Comparison of ENCODE assay signal across 15 cellular contexts in genomic region chr2:30222636-30223360, GRCh38. TPM values are rescaled to one million over a fixed set of nuclear protein-coding genes. Genes with fewer than 3 reads are reported as not detected.
DNase-seq lines count a peak whose midpoint lies in the region; ATAC-seq, FAIRE-seq and TF ChIP-seq lines count a peak whose summit lies in the region.
"Had no signal": no experiment of that assay in that cellular context is flagged by ENCODE, and none has a peak within 500 bp of the region (broad histone marks: within the 10 kb centered on the region; RNA-seq: fewer than 3 reads in every experiment).

No MANE protein-coding gene starts in this region.

- H3K79me2 ChIP-seq in DOHH2 (ENCODE audit: control insufficient read depth, low read length), result no peaks in the 10 kb centered on the region

- H4K20me1 ChIP-seq in DOHH2 (ENCODE audit: control insufficient read depth, insufficient read depth, low read depth, low read length), result no peaks in the 10 kb centered on the region

- H4K8ac ChIP-seq in neuronal stem cell (ENCODE audit: low read depth, low read length), result peak overlapping the region; percentile 17

- ATAC-seq in activated naive CD8-positive, alpha-beta T cell treated with anti-CD3 and anti-CD28 coated beads, Interleukin-2, amount 50 U/mL, for 24 hours, result no peak
- ATAC-seq in GM18858 (IDR thresholded peaks at IDR 0.05; ENCODE audit: unreplicated experiment), result no peak
- ATAC-seq: HCT116, HepG2 had no signal

- peak overlapping the region; percentile 40 for H3K4me3 Mint-ChIP-seq in T-helper 1 cell treated with Interleukin-12 subunit alpha and Interleukin-12 subunit beta and Interleukin-4 antibody, amounts not matched to agents 30 μg/mL and 1 μg/mL, for 36 hours
- H3K4me3 Mint-ChIP-seq in activated naive CD8-positive, alpha-beta T cell treated with anti-CD3 and anti-CD28 coated beads, Interleukin-2, amount 50 U/mL, for 24 hours, result no peak overlapping the region
- H3K4me3 Mint-ChIP-seq: activated naive CD8-positive, alpha-beta T cell treated with anti-CD3 and anti-CD28 coated beads, Interleukin-2, amount 10 ng/mL, durations not matched to agents 7 days and 5 days had no signal

- no peak overlapping the region for H2BK15ac ChIP-seq in neuronal stem cell (ENCODE audit: low read length)

- WGBS in neuronal stem cell (ENCODE audit: extremely low coverage in 2 of 2, insufficient read length in 2 of 2, insufficient replicate concordance in 1 of 2), 2 donors, result no CpG with 5 or more reads among the region's 5 CpGs

- no peaks in the 10 kb centered on the region for H3K79me1 ChIP-seq in neuronal stem cell (ENCODE audit: low read depth, low read length)

- 0 out of 2 replicates have a peak overlapping the region, but pooled peaks have one; percentile 38 for H3K4me3 ChIP-seq in DOHH2 (ENCODE audit: low read length)
- no peak overlapping the region for H3K4me3 ChIP-seq in neuronal stem cell (ENCODE audit: low read length in 2 of 2)

- H3K4me2 ChIP-seq in DOHH2 (ENCODE audit: low read length) (peak overlapping the region; percentile 93), neuronal stem cell (ENCODE audit: insufficient read depth, low read length, poor library complexity, severe bottlenecking) (no peak overlapping the region)
- H3K4me2 ChIP-seq: SK-N-SH had no signal

- no peak overlapping the region for H3K18ac ChIP-seq in neuronal stem cell (ENCODE audit: low read length)

- H3K23ac ChIP-seq in neuronal stem cell (ENCODE audit: low read depth, low read length, poor library complexity), result no peak overlapping the region

- FAIRE-seq in urothelium cell line (lab: Jason Lieb, UNC), result no peak
- FAIRE-seq: endometrium, HepG2 had no signal

- no peaks in the 10 kb centered on the region for H3K9me2 ChIP-seq in DOHH2 (replicated peaks; ENCODE audit: control insufficient read depth, low read length)
- H3K9me2 ChIP-seq: SK-N-SH had no signal

- no peaks in the 10 kb centered on the region for H3K27me3 ChIP-seq in DOHH2 (ENCODE audit: control insufficient read depth, low read length)
- H3K27me3 ChIP-seq in neuronal stem cell (ENCODE audit: control insufficient read depth in 3 of 3, insufficient read depth in 3 of 3, low read depth in 1 of 3, low read length in 3 of 3), result peaks cover 0 to 61% (median 0%) of the 10 kb centered on the region in 3 experiments

- H3K9me3 Mint-ChIP-seq in T-helper 1 cell treated with Interleukin-12 subunit alpha and Interleukin-12 subunit beta and Interleukin-4 antibody, amounts not matched to agents 30 μg/mL and 1 μg/mL, for 36 hours, result no peaks in the 10 kb centered on the region
- H3K9me3 Mint-ChIP-seq in activated naive CD8-positive, alpha-beta T cell treated with anti-CD3 and anti-CD28 coated beads, Interleukin-2, amount 50 U/mL, for 24 hours, result no peaks in the 10 kb centered on the region
- H3K9me3 Mint-ChIP-seq: activated naive CD8-positive, alpha-beta T cell treated with anti-CD3 and anti-CD28 coated beads, Interleukin-2, amount 10 ng/mL, durations not matched to agents 7 days and 5 days had no signal

- no peak overlapping the region for H2BK120ac ChIP-seq in neuronal stem cell (ENCODE audit: low read depth, low read length)

- H3K4me1 ChIP-seq in DOHH2 (ENCODE audit: control insufficient read depth, low read length) (peaks cover 41% of the 10 kb centered on the region), neuronal stem cell (ENCODE audit: control insufficient read depth in 2 of 2, insufficient read depth in 1 of 2, low read depth in 1 of 2, low read length in 2 of 2) (peaks cover 0 to 9% of the 10 kb centered on the region in 2 donors)

- no peaks in the 10 kb centered on the region for H3K36me3 Mint-ChIP-seq in T-helper 1 cell treated with Interleukin-12 subunit alpha and Interleukin-12 subunit beta and Interleukin-4 antibody, amounts not matched to agents 30 μg/mL and 1 μg/mL, for 36 hours (ENCODE audit: low read depth)
- H3K36me3 Mint-ChIP-seq in activated naive CD8-positive, alpha-beta T cell treated with anti-CD3 and anti-CD28 coated beads, Interleukin-2, amount 50 U/mL, for 24 hours (ENCODE audit: low read depth), result no peaks in the 10 kb centered on the region
- H3K36me3 Mint-ChIP-seq: activated naive CD8-positive, alpha-beta T cell treated with anti-CD3 and anti-CD28 coated beads, Interleukin-2, amount 10 ng/mL, durations not matched to agents 7 days and 5 days had no signal

- no peak overlapping the region for H2AK5ac ChIP-seq in neuronal stem cell (ENCODE audit: low read depth, low read length)

- no peak overlapping the region for H3K4ac ChIP-seq in neuronal stem cell (ENCODE audit: low read length)

- no peak overlapping the region for H2BK12ac ChIP-seq in neuronal stem cell (ENCODE audit: low read length)

- H3K36me3 ChIP-seq in DOHH2 (ENCODE audit: control insufficient read depth, low read length), result no peaks in the 10 kb centered on the region
- no peaks in the 10 kb centered on the region for H3K36me3 ChIP-seq in neuronal stem cell (replicated peaks in 1 of 2; ENCODE audit: control insufficient read depth in 2 of 2, insufficient read depth in 2 of 2, low read length in 2 of 2)

- H3K27ac Mint-ChIP-seq in T-helper 1 cell treated with Interleukin-12 subunit alpha and Interleukin-12 subunit beta and Interleukin-4 antibody, amounts not matched to agents 30 μg/mL and 1 μg/mL, for 36 hours, result peak overlapping the region; percentile 74
- H3K27ac Mint-ChIP-seq in activated naive CD8-positive, alpha-beta T cell treated with anti-CD3 and anti-CD28 coated beads, Interleukin-2, amount 50 U/mL, for 24 hours, result peak overlapping the region; percentile 48

- H3K9me3 ChIP-seq in DOHH2 (ENCODE audit: control insufficient read depth, insufficient read depth, low read length) (no peaks in the 10 kb centered on the region), neuronal stem cell (replicated peaks in 1 of 2; ENCODE audit: control insufficient read depth in 2 of 2, insufficient read depth in 1 of 2, low read depth in 1 of 2, low read length in 2 of 2) (no peaks in the 10 kb centered on the region)
- H3K9me3 ChIP-seq: SK-N-SH had no signal

- no peak overlapping the region for H4K91ac ChIP-seq in neuronal stem cell (ENCODE audit: low read depth, low read length, poor library complexity)

- no peak overlapping the region for H3K14ac ChIP-seq in neuronal stem cell (ENCODE audit: low read length)

- DNase-seq in T-helper 1 cell, result no peak
- DNase-seq in activated naive CD8-positive, alpha-beta T cell treated with anti-CD3 and anti-CD28 coated beads, Interleukin-2, amount 50 U/mL, for 24 hours, result no peak
- no peak for DNase-seq in neuronal stem cell (ENCODE audit: low spot score)
- no peak for DNase-seq in globus pallidus (ENCODE audit: low spot score)
- DNase-seq in urothelium cell line (ENCODE audit: low spot score), result no peak
- DNase-seq: activated naive CD8-positive, alpha-beta T cell treated with anti-CD3 and anti-CD28 coated beads, Interleukin-2, amount 10 ng/mL, durations not matched to agents 7 days and 5 days; NCI-H526; SK-N-SH had no signal

- peaks cover 53% of the 10 kb centered on the region for H3K4me1 Mint-ChIP-seq in T-helper 1 cell treated with Interleukin-12 subunit alpha and Interleukin-12 subunit beta and Interleukin-4 antibody, amounts not matched to agents 30 μg/mL and 1 μg/mL, for 36 hours (ENCODE audit: low read depth)
- H3K4me1 Mint-ChIP-seq in activated naive CD8-positive, alpha-beta T cell treated with anti-CD3 and anti-CD28 coated beads, Interleukin-2, amount 50 U/mL, for 24 hours, result peaks cover 62% of the 10 kb centered on the region

- no peak for TF ChIP-seq CTCF in DOHH2 (IDR thresholded peaks at IDR 0.05; ENCODE audit: low read depth, low read length, poor library complexity, severe bottlenecking)

- H3K27ac ChIP-seq in DOHH2 (ENCODE audit: low read depth, low read length) (peak overlapping the region; percentile 20; the same call in 1 of the 2 replicates), neuronal stem cell (replicated peaks; ENCODE audit: low read length) (no peak overlapping the region)
- H3K27ac ChIP-seq: 22Rv1 had no signal

- no peak overlapping the region for H2AFZ ChIP-seq in neuronal stem cell (ENCODE audit: low read length)

- no peak overlapping the region for H3K9ac ChIP-seq in neuronal stem cell (ENCODE audit: low read depth, low read length, poor library complexity)
- H3K9ac ChIP-seq: SK-N-SH had no signal

- peaks cover 4% of the 10 kb centered on the region; the same call in 1 of the 2 replicates for H3F3A ChIP-seq in DOHH2 (ENCODE audit: control insufficient read depth, insufficient read depth)

- H3K27me3 Mint-ChIP-seq in T-helper 1 cell treated with Interleukin-12 subunit alpha and Interleukin-12 subunit beta and Interleukin-4 antibody, amounts not matched to agents 30 μg/mL and 1 μg/mL, for 36 hours (ENCODE audit: low read depth), result no peaks in the 10 kb centered on the region
- H3K27me3 Mint-ChIP-seq in activated naive CD8-positive, alpha-beta T cell treated with anti-CD3 and anti-CD28 coated beads, Interleukin-2, amount 50 U/mL, for 24 hours, result no peaks in the 10 kb centered on the region
- H3K27me3 Mint-ChIP-seq: activated naive CD8-positive, alpha-beta T cell treated with anti-CD3 and anti-CD28 coated beads, Interleukin-2, amount 10 ng/mL, durations not matched to agents 7 days and 5 days had no signal

- H2BK5ac ChIP-seq in neuronal stem cell (ENCODE audit: low read length), result no peak overlapping the region

RNA-seq across cellular contexts. Expression of gene LBH, which starts 8.5 kb away (rescaled TPM):
- 20.2 TPM for polyA plus RNA-seq in neuronal stem cell (2013, experiment 1 of 2)
- 18.1 TPM for polyA plus RNA-seq in neuronal stem cell (2013, experiment 2 of 2)
